ENCODE assay signal across 29 cellular contexts in the genomic region with DNA sequence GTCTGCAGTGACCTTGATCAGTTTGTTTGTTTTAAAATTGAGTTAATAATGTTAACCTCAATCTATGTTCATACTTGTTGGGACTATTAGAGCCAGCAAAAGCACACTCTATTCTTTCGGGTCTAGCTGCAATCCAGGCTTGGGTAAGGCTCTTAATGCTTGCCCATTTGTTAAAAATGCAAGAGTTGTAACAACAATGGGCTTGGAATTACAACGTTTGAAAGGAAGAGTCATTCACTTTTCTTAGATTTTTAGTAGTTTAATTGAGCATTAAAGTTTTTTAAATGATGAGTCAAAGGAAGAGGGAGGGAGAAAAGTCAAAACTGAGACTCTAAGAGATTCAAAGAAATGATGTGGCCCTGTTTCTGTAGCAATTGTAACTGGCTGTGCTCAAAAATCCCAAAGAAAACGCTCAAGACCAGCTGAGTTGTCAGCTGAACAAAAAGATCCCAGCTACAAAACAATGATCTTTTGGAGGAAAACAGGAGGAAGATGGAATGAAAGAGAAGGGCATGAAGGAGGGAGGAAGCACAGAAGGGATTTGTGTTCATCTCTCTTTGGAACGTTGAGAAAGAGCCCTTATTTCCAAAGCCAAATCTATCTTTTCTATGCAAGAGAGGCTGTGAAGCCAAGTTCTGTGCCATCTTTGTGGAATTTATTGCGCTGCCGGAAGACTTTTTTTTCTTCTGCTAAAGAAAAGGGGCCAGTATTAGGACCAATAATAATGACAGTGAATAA. TPM values are rescaled to one million over a fixed set of nuclear protein-coding genes. Genes with fewer than 3 reads are reported as not detected.
A peak's percentile ranks its signal among the peaks of the same experiment; 100 is the strongest.
DNase-seq lines count a peak whose midpoint lies in the region; FAIRE-seq and TF ChIP-seq lines count a peak whose summit lies in the region.
"Had no signal": no experiment of that assay in that cellular context is flagged by ENCODE, and none has a peak within 500 bp of the region (broad histone marks: within the 10 kb centered on the region; RNA-seq: fewer than 3 reads in every experiment).

No MANE protein-coding gene starts in this region.

- TF ChIP-seq CTCF in keratinocyte (optimal IDR thresholded peaks at IDR 0.05 in 1 of 3, IDR thresholded peaks at IDR 0.05 in 1 of 3, conservative IDR thresholded peaks at IDR 0.05 in 1 of 3; ENCODE audit: extremely low read depth in 1 of 3, insufficient read depth in 2 of 3, low read length in 3 of 3) (no peak), MCF 10A (IDR thresholded peaks at IDR 0.05; ENCODE audit: unreplicated experiment) (no peak)

- peaks cover 6% of the 10 kb centered on the region for H3K9me3 Mint-ChIP-seq in MCF 10A (ENCODE audit: unreplicated experiment)
- H3K9me3 Mint-ChIP-seq: activated naive CD4-positive, alpha-beta T cell treated with anti-CD3 and anti-CD28 coated beads, Interleukin-2, amount 50 U/mL, for 24 hours; CD8-positive, alpha-beta T cell; central memory CD8-positive, alpha-beta T cell; immature natural killer cell; mesothelial cell of epicardium; naive thymus-derived CD8-positive, alpha-beta T cell had no signal

- H3K27ac Mint-ChIP-seq in MCF 10A (ENCODE audit: low read depth, unreplicated experiment), result no peak overlapping the region
- H3K27ac Mint-ChIP-seq: activated naive CD4-positive, alpha-beta T cell treated with anti-CD3 and anti-CD28 coated beads, Interleukin-2, amount 50 U/mL, for 24 hours; CD8-positive, alpha-beta T cell; immature natural killer cell; mesothelial cell of epicardium; naive thymus-derived CD8-positive, alpha-beta T cell had no signal

- no peaks in the 10 kb centered on the region for H3K27me3 Mint-ChIP-seq in MCF 10A (ENCODE audit: insufficient read depth, unreplicated experiment)
- H3K27me3 Mint-ChIP-seq: central memory CD8-positive, alpha-beta T cell had no signal

- no peaks in the 10 kb centered on the region for H3K9me1 ChIP-seq in keratinocyte (ENCODE audit: control insufficient read depth, extremely low read depth, insufficient read depth, low read length)

- H3K4me1 Mint-ChIP-seq in MCF 10A (ENCODE audit: insufficient read depth, unreplicated experiment), result peaks cover 11% of the 10 kb centered on the region

- peaks cover 4% of the 10 kb centered on the region for H3K36me3 Mint-ChIP-seq in MCF 10A (ENCODE audit: insufficient read depth, unreplicated experiment)
- H3K36me3 Mint-ChIP-seq: activated naive CD4-positive, alpha-beta T cell treated with anti-CD3 and anti-CD28 coated beads, Interleukin-2, amount 50 U/mL, for 24 hours; CD8-positive, alpha-beta T cell; immature natural killer cell; naive thymus-derived CD8-positive, alpha-beta T cell had no signal

- no peak overlapping the region for H3K4me3 ChIP-seq in keratinocyte (ENCODE audit: control insufficient read depth in 2 of 3, extremely low read depth in 1 of 3, insufficient read depth in 2 of 3, low read depth in 1 of 3, low read length in 3 of 3)
- H3K4me3 ChIP-seq: ascending aorta, left ventricle myocardium inferior, tibial artery had no signal

- POLR2A ChIA-PET in MCF 10A (lab: Yijun Ruan, JAX), result interaction anchor here (0.6 kb wide), 1 partner anchor 580 kb away, joined by 3 read pairs; no protein-coding TSS in a partner anchor

- FAIRE-seq in keratinocyte (lab: Jason Lieb, UNC), result peak; percentile 79
- FAIRE-seq: frontal cortex had no signal

- H3K36me3 ChIP-seq in keratinocyte (ENCODE audit: control insufficient read depth in 2 of 2, extremely low read depth in 1 of 2, insufficient read depth in 2 of 2, low read length in 2 of 2), result peaks cover 4 to 7% of the 10 kb centered on the region in 2 experiments
- H3K36me3 ChIP-seq: ascending aorta, left ventricle myocardium inferior, tibial artery, WERI-Rb-1 had no signal

- H3K9ac ChIP-seq in keratinocyte (ENCODE audit: control insufficient read depth, extremely low read depth, insufficient read depth, low read length), result no peak overlapping the region

- H3K27ac ChIP-seq in keratinocyte (ENCODE audit: control insufficient read depth, insufficient read depth, low read length), result no peak overlapping the region
- H3K27ac ChIP-seq: ascending aorta, left ventricle myocardium inferior, tibial artery, WERI-Rb-1 had no signal

- H3K4me2 ChIP-seq in keratinocyte (ENCODE audit: control insufficient read depth, extremely low read depth, insufficient read depth, low read depth, low read length), result no peak overlapping the region

- peaks cover 74% of the 10 kb centered on the region for H3K79me2 ChIP-seq in keratinocyte (ENCODE audit: control insufficient read depth, insufficient read depth, low read length)

- BruUV-seq in MCF 10A (replicated peaks; lab: Mats Ljungman, UMichigan), result no TSS peak

- no peak overlapping the region for H2AFZ ChIP-seq in keratinocyte (ENCODE audit: control insufficient read depth, low read length)

- H3K9me3 ChIP-seq in keratinocyte (ENCODE audit: control insufficient read depth, low read depth, low read length), result peaks cover 9% of the 10 kb centered on the region
- H3K9me3 ChIP-seq: ascending aorta, left ventricle myocardium inferior, tibial artery had no signal

- DNase-seq in M059J (ENCODE audit: low read depth) (peak; percentile 21), cerebellum (ENCODE audit: low spot score) (peak; percentile 19), keratinocyte (ENCODE audit: low read depth, low spot score) (no peak), MCF 10A (ENCODE audit: unreplicated experiment) (no peak), NCI-H2171 treated with DMSO at 0.1 percent for 48 hours (lab: John Stamatoyannopoulos, UW) (no peak), HuH-7 (ENCODE audit: low spot score) (no peak)
- no peak for DNase-seq in activated naive CD4-positive, alpha-beta T cell treated with Interleukin-2 at 50 U/mL for 16 hours
- DNase-seq: DMS 273 treated with DMSO at 0.1 percent for 48 hours; effector CD8-positive, alpha-beta T cell; GOT3; immature natural killer cell; left ventricle myocardium inferior; naive thymus-derived CD8-positive, alpha-beta T cell; NCI-H1092 treated with DMSO at 0.1 percent for 48 hours; NCI-H1930; NCI-H2227 treated with DMSO at 0.1 percent for 48 hours; NCI-H774; right cardiac atrium; stimulated activated CD4-positive, alpha-beta T cell treated with anti-CD3 and anti-CD28 coated beads, Interleukin-12 subunit alpha, Interleukin-12 subunit beta, amount 100 ng/mL, for 4 hours; stimulated activated CD4-positive, alpha-beta T cell treated with anti-CD3 and anti-CD28 coated beads, Interleukin-4, amount 100 ng/mL, for 4 hours; stimulated activated naive CD4-positive, alpha-beta T cell; tibial artery; WERI-Rb-1 had no signal

- H4K20me1 ChIP-seq in keratinocyte (ENCODE audit: control insufficient read depth, extremely low read depth, insufficient read depth, low read length), result no peaks in the 10 kb centered on the region

- H3K4me3 Mint-ChIP-seq in MCF 10A (ENCODE audit: unreplicated experiment), result no peak overlapping the region
- H3K4me3 Mint-ChIP-seq: activated naive CD4-positive, alpha-beta T cell treated with anti-CD3 and anti-CD28 coated beads, Interleukin-2, amount 50 U/mL, for 24 hours; CD8-positive, alpha-beta T cell; central memory CD8-positive, alpha-beta T cell; immature natural killer cell; mesothelial cell of epicardium; naive thymus-derived CD8-positive, alpha-beta T cell had no signal

- intact Hi-C loops in MCF 10A (cut with micrococcal nuclease), result no loop called here

- CTCF ChIA-PET in MCF 10A (lab: Yijun Ruan, JAX), result interaction anchor here (0.6 to 0.7 kb wide), 3 partner anchors 8 to 369 kb away, joined by 3 read pairs; no protein-coding TSS in a partner anchor

- no peaks in the 10 kb centered on the region for H3K27me3 ChIP-seq in keratinocyte (ENCODE audit: control insufficient read depth, extremely low read depth, insufficient read depth, low read length)
- H3K27me3 ChIP-seq: ascending aorta, tibial artery had no signal

- dilution Hi-C loops in keratinocyte (cut with MboI; ENCODE audit: extremely low pct_ligation_motif_present, low sequenced_read_pairs), result no loop called here

- H3K4me1 ChIP-seq in keratinocyte (ENCODE audit: control insufficient read depth, extremely low read depth, insufficient read depth, low read length), result peaks cover 12% of the 10 kb centered on the region
- H3K4me1 ChIP-seq: ascending aorta had no signal

RNA-seq across cellular contexts. Expression of a gene that starts 5.5 kb away (rescaled TPM):
- 17.2 and 26.1 TPM in 2 replicates for total RNA-seq in M059J (2014; rRNA removed; shearing (Covaris generic))
- total RNA-seq in cerebellum, result 134 TPM
- 33.5 to 42.5 TPM (median 39.4 TPM) in 3 replicates for polyA plus RNA-seq in keratinocyte
- 24.7 TPM for polyA plus RNA-seq in keratinocyte (2011; ENCODE audit: low read depth)
- 48.7 and 54.0 TPM in 2 replicates for polyA plus RNA-seq in keratinocyte (2011; cell fraction: cytosol; rRNA removed)
- 65.6 and 67.8 TPM in 2 replicates for polyA plus RNA-seq in keratinocyte (2011; cell fraction: nucleus; rRNA removed)
- polyA plus RNA-seq in keratinocyte (2012; ENCODE audit: low replicate concordance), result 25.2 and 47.0 TPM in 2 replicates
- 34.9 to 59.8 TPM (median 42.4 TPM) in 3 replicates for polyA minus RNA-seq in keratinocyte
- 71.9 TPM for polyA minus RNA-seq in keratinocyte (2011; cell fraction: cytosol; rRNA and poly(A)+ RNA removed)
- polyA minus RNA-seq in keratinocyte (2011; cell fraction: nucleus; rRNA and poly(A)+ RNA removed), result 57.8 and 79.8 TPM in 2 replicates
- total RNA-seq in MCF 10A (2022), result 3.5 and 3.6 TPM in 2 replicates

Comparison
In these comparisons a context has a peak if more than half of its experiments do, and no peak if none do; other contexts are left out.
1. DNase-seq: peak in M059J (single experiment) and cerebellum (single experiment); none in keratinocyte (single experiment), activated naive CD4-positive, alpha-beta T cell treated with Interleukin-2 at 50 U/mL for 16 hours (single experiment), MCF 10A (single experiment), NCI-H2171 treated with DMSO at 0.1 percent for 48 hours (single experiment) and HuH-7 (single experiment).